Comparison of ENCODE assay signal across 21 cellular contexts in the genomic region with DNA sequence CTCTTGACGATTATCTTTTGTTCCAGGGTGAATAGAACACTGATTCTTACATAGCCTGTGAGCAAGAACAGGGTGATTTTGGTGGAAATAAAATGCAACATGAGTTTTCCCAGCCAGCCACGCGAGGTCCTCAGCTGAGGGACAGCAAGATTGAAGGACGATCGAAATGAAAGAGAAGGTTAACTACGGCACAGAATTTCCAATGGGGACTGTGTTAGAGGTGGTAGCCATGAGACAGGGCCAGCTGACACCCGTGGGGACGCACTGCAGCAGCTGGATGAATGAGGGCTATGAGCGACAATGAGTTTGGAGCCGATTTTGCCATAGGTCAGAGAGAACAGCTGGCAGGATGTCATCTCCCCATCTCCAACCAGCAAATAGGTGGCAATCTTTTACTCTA.
DNase-seq lines count a peak whose midpoint lies in the region; ATAC-seq and TF ChIP-seq lines count a peak whose summit lies in the region.
"Had no signal": no experiment of that assay in that cellular context is flagged by ENCODE, and none has a peak within 500 bp of the region (broad histone marks: within the 10 kb centered on the region; RNA-seq: fewer than 3 reads in every experiment).

No MANE protein-coding gene starts in this region.

- peaks cover 11 to 36% (median 13%) of the 10 kb centered on the region in 3 donors for H3K27me3 ChIP-seq in skeletal muscle tissue (ENCODE audit: control insufficient read depth in 3 of 3, insufficient read depth in 3 of 3, low read length in 3 of 3)
- H3K27me3 ChIP-seq: cardiac muscle cell, MG63 had no signal

- peaks cover 32% of the 10 kb centered on the region for H3K27me3 Mint-ChIP-seq in stimulated activated naive CD8-positive, alpha-beta T cell treated with anti-CD3 and anti-CD28 coated beads, Interleukin-15, amount 100 ng/mL, for 72 hours

- no peaks in the 10 kb centered on the region for H3K36me3 ChIP-seq in skeletal muscle tissue (ENCODE audit: control insufficient read depth in 3 of 3, insufficient read depth in 3 of 3, low read length in 3 of 3)
- H3K36me3 ChIP-seq: cardiac muscle cell, lower lobe of right lung, MG63, prostate gland had no signal

- H3K9me3 Mint-ChIP-seq in stimulated activated naive CD8-positive, alpha-beta T cell treated with anti-CD3 and anti-CD28 coated beads, Interleukin-15, amount 100 ng/mL, for 72 hours, result no peaks in the 10 kb centered on the region
- H3K9me3 Mint-ChIP-seq: stimulated activated naive B cell treated with anti-CD40 and anti-IgM and Interleukin-4, amounts not matched to agents 10 μg/mL and 1 μg/mL and 100 μg/mL, for 72 hours had no signal

- H3K27ac Mint-ChIP-seq in stimulated activated naive CD8-positive, alpha-beta T cell treated with anti-CD3 and anti-CD28 coated beads, Interleukin-15, amount 100 ng/mL, for 72 hours, result peak overlapping the region in 1 of 2 donors; percentile 77
- H3K27ac Mint-ChIP-seq: CD4-positive, CD25-positive, alpha-beta regulatory T cell; stimulated activated naive B cell treated with anti-CD40 and anti-IgM and Interleukin-4, amounts not matched to agents 10 μg/mL and 1 μg/mL and 100 μg/mL, for 72 hours had no signal

- H3K4me1 Mint-ChIP-seq in stimulated activated naive CD8-positive, alpha-beta T cell treated with anti-CD3 and anti-CD28 coated beads, Interleukin-15, amount 100 ng/mL, for 72 hours, result no peaks in the 10 kb centered on the region
- H3K4me1 Mint-ChIP-seq: CD4-positive, CD25-positive, alpha-beta regulatory T cell; stimulated activated naive B cell treated with anti-CD40 and anti-IgM and Interleukin-4, amounts not matched to agents 10 μg/mL and 1 μg/mL and 100 μg/mL, for 72 hours had no signal

- DNase-seq in LHCN-M2 (ENCODE audit: low read depth) (peak; percentile 40), medulla oblongata (ENCODE audit: extremely low spot score) (peak; percentile 52), ureter (ENCODE audit: low spot score) (no peak)
- no peak for DNase-seq in stimulated activated naive CD8-positive, alpha-beta T cell treated with anti-CD3 and anti-CD28 coated beads, Interleukin-15, amount 100 ng/mL, for 72 hours
- DNase-seq: activated CD4-positive, alpha-beta T cell treated with anti-CD3 and anti-CD28 coated beads for 48 hours; activated naive CD4-positive, alpha-beta T cell treated with anti-CD3 and anti-CD28 coated beads, Interleukin-2, amount 50 U/mL, for 16 hours; CD4-positive, CD25-positive, alpha-beta regulatory T cell; lower lobe of right lung; MG63; NCI-H2081 treated with DMSO at 0.1 percent for 48 hours; OCI-M1; SHP77 treated with DMSO at 0.1 percent for 48 hours; stimulated activated CD4-positive, alpha-beta T cell treated with anti-CD3 and anti-CD28 coated beads, Interleukin-4, amount 100 ng/mL, for 1 hour; stimulated activated naive B cell treated with anti-CD40 and anti-IgM and Interleukin-4, amounts not matched to agents 10 μg/mL and 1 μg/mL and 100 μg/mL, for 72 hours; T-helper 1 cell had no signal

- no peak overlapping the region for H3K27ac ChIP-seq in skeletal muscle tissue (ENCODE audit: low read depth, low read length)
- H3K27ac ChIP-seq: cardiac muscle cell, lower lobe of right lung, prostate gland had no signal

- ATAC-seq in SK-N-SH treated with all-trans-retinoic acid at 6 μM for 48 hours, result 0 out of 3 replicates have a peak, but pooled peaks have one; percentile 31
- no peak for ATAC-seq in stimulated activated naive CD8-positive, alpha-beta T cell treated with anti-CD3 and anti-CD28 coated beads, Interleukin-15, amount 100 ng/mL, for 72 hours
- no peak for ATAC-seq in GM18519 (IDR thresholded peaks at IDR 0.05; ENCODE audit: low FRiP score, unreplicated experiment)
- ATAC-seq: HCT116; lower lobe of right lung; stimulated activated naive B cell treated with anti-CD40 and anti-IgM and Interleukin-4, amounts not matched to agents 10 μg/mL and 1 μg/mL and 100 μg/mL, for 72 hours had no signal

- H3K4me1 ChIP-seq in skeletal muscle tissue (ENCODE audit: control insufficient read depth in 3 of 3, insufficient read depth in 3 of 3, low read length in 3 of 3), result peaks cover 0 to 8% (median 7%) of the 10 kb centered on the region in 3 donors
- H3K4me1 ChIP-seq: lower lobe of right lung, prostate gland had no signal

- H3K4me3 ChIP-seq in skeletal muscle tissue (ENCODE audit: low read length in 3 of 3), result peak overlapping the region; percentile 38 to 55 (median 42)
- H3K4me3 ChIP-seq: cardiac muscle cell, lower lobe of right lung, MG63, prostate gland had no signal

- no peaks in the 10 kb centered on the region for H3K9me3 ChIP-seq in skeletal muscle tissue (ENCODE audit: control insufficient read depth in 3 of 3, low read length in 3 of 3)
- H3K9me3 ChIP-seq: lower lobe of right lung, MG63, prostate gland had no signal

- no peak overlapping the region for H3K4me3 Mint-ChIP-seq in stimulated activated naive CD8-positive, alpha-beta T cell treated with anti-CD3 and anti-CD28 coated beads, Interleukin-15, amount 100 ng/mL, for 72 hours
- H3K4me3 Mint-ChIP-seq: CD4-positive, CD25-positive, alpha-beta regulatory T cell; stimulated activated naive B cell treated with anti-CD40 and anti-IgM and Interleukin-4, amounts not matched to agents 10 μg/mL and 1 μg/mL and 100 μg/mL, for 72 hours had no signal

- H3K9ac ChIP-seq in skeletal muscle tissue (ENCODE audit: low read depth in 1 of 3, low read length in 3 of 3), result no peak overlapping the region

TF ChIP-seq in SK-N-SH treated with all-trans-retinoic acid at 6 μM for 48 hours, 23 proteins besides CTCF, POLR2A, EP300 and RAD21 (continues in another document):
- no peak for TF ChIP-seq CREB5 (CRISPR knock-in tag; IDR thresholded peaks at IDR 0.05; ENCODE audit: low read depth)
- TF ChIP-seq CSRNP3 (CRISPR knock-in tag; IDR thresholded peaks at IDR 0.05), result no peak
- TF ChIP-seq ZNF70 (CRISPR knock-in tag; IDR thresholded peaks at IDR 0.05), result no peak
- TF ChIP-seq ZNF565 (CRISPR knock-in tag; conservative IDR thresholded peaks at IDR 0.05; ENCODE audit: low read depth), result no peak
- TF ChIP-seq ISL1 (CRISPR knock-in tag; IDR thresholded peaks at IDR 0.05), result no peak
- TF ChIP-seq SNAI2 (CRISPR knock-in tag; IDR thresholded peaks at IDR 0.05), result no peak
- TF ChIP-seq TOX (CRISPR knock-in tag; IDR thresholded peaks at IDR 0.05; ENCODE audit: borderline replicate concordance), result no peak
- TF ChIP-seq TCF4 (CRISPR knock-in tag; IDR thresholded peaks at IDR 0.05; ENCODE audit: borderline replicate concordance), result no peak
- no peak for TF ChIP-seq PPARA (CRISPR knock-in tag; IDR thresholded peaks at IDR 0.05; ENCODE audit: borderline replicate concordance)
- no peak for TF ChIP-seq ZNF8 (CRISPR knock-in tag; IDR thresholded peaks at IDR 0.05)
- no peak for TF ChIP-seq TSHZ2 (CRISPR knock-in tag; IDR thresholded peaks at IDR 0.05)
- no peak for TF ChIP-seq RARB (CRISPR knock-in tag; IDR thresholded peaks at IDR 0.05)

Comparison
In these comparisons a context has a peak if more than half of its experiments do, and no peak if none do; other contexts are left out.
1. DNase-seq: peak in LHCN-M2 (single experiment) and medulla oblongata (single experiment); none in stimulated activated naive CD8-positive, alpha-beta T cell treated with anti-CD3 and anti-CD28 coated beads, Interleukin-15, amount 100 ng/mL, for 72 hours (0 of 2) and ureter (single experiment).